In the genomic region with DNA sequence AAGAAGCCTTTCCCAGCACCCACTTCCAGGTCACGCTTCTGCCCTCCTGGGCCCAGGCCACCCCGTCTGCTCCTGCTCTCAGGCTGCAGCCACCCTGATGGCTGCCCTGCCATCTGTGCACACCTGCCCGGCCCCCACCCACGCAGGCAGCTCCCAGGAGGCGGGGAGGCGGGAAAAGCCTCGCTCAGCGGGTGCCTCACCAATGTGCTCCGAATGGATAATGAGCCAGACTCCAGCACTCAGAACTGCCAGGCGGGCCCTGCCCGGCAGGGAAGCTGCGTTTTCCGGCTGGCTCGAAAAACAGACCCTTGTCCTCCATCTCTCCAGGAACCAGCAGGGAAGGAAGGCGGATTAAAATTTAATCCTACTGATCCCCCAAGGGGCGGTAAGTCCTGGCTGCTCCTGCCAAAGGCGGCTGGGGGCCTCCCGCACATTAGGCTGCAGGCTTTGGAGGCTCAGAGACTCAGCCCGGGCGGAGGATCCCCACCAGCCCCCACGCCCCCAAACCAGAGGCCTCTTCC, we compare ENCODE assay signal across 8 cellular contexts.
DNase-seq lines count a peak whose midpoint lies in the region; ATAC-seq, FAIRE-seq and TF ChIP-seq lines count a peak whose summit lies in the region.

No MANE protein-coding gene starts in this region.

- H3K9ac ChIP-seq in H1 (replicated peaks in 1 of 4; ENCODE audit: extremely low read depth in 1 of 4, low read depth in 3 of 4, low read length in 3 of 4), result no peak overlapping the region

- H3K79me2 ChIP-seq in H1 (ENCODE audit: control insufficient read depth in 1 of 2, insufficient read depth in 2 of 2, low read length in 2 of 2), result peaks cover 3 to 18% of the 10 kb centered on the region in 2 experiments; a peak in 3 of 4 replicates

- H3K18ac ChIP-seq in H1 (ENCODE audit: extremely low read depth, low read length), result no peak overlapping the region

- POLR2A ChIA-PET in H1 (lab: Charles Lee; ENCODE audit: partially characterized antibody), result interaction anchor here (2.0 kb wide), 1 partner anchor 9 kb away, joined by 5 read pairs; no protein-coding TSS in a partner anchor

- H3K27ac ChIP-seq in H1 (ENCODE audit: low read depth, low read length), result no peak overlapping the region

- 79% methylated on average over 21 of the region's 21 CpGs; no CpG with 5 or more reads in 1 of the 2 experiments for whole genome bisulfite sequencing in H1 (ENCODE audit: extremely low coverage in 1 of 2, insufficient coverage in 1 of 2, insufficient read length in 1 of 2, insufficient replicate concordance in 2 of 2, low coverage in 1 of 2, low lambda C conversion rate in 2 of 2, missing lambda C conversion rate in 1 of 2), 2 experiments

- no peaks in the 10 kb centered on the region; a peak in 1 of 4 replicates for H3K9me3 ChIP-seq in H1 (ENCODE audit: insufficient read depth in 2 of 2, low read depth in 1 of 2, low read length in 1 of 2)

- H2AFZ ChIP-seq in H1 (ENCODE audit: low read length), result no peak overlapping the region

- no peak overlapping the region for H2BK15ac ChIP-seq in H1 (ENCODE audit: low read length)

- H3K14ac ChIP-seq in H1 (ENCODE audit: insufficient read length), result no peak overlapping the region

- no peaks in the 10 kb centered on the region for H3K27me3 ChIP-seq in H1 (replicated peaks in 1 of 4; ENCODE audit: control insufficient read depth in 3 of 4, extremely low read depth in 1 of 4, insufficient read depth in 3 of 4, low read length in 3 of 4)

- no peak for TF ChIP-seq CTCF in H1 (IDR thresholded peaks at IDR 0.05; ENCODE audit: control extremely low read depth in 1 of 3, insufficient read depth in 1 of 3, low read depth in 1 of 3, low read length in 3 of 3)

- CTCF ChIA-PET in H1 (lab: Charles Lee; ENCODE audit: partially characterized antibody), result no interaction called here

- H3K4me1 Mint-ChIP-seq in IgD-negative memory B cell, result peaks cover 24 to 30% (median 27%) of the 10 kb centered on the region in 3 donors
- H3K4me1 Mint-ChIP-seq in activated T-cell treated with anti-CD3 and anti-CD28 coated beads, Interleukin-2, amount 50 U/mL, for 4 hours (ENCODE audit: low read depth), result peaks cover 47% of the 10 kb centered on the region

- H4K91ac ChIP-seq in H1 (replicated peaks; ENCODE audit: insufficient read length, low read length), result no peak overlapping the region

- H3K23me2 ChIP-seq in H1 (ENCODE audit: low read depth, low read length), result peaks cover 7% of the 10 kb centered on the region; the same call in 1 of the 2 replicates

- no peak for TF ChIP-seq EP300 in H1 (IDR thresholded peaks at IDR 0.05; ENCODE audit: borderline replicate concordance in 1 of 2, low read depth in 2 of 2, low read length in 2 of 2)

- no peak overlapping the region for H3K4ac ChIP-seq in H1 (replicated peaks; ENCODE audit: insufficient read length, low read depth, low read length)

- H3K4me1 ChIP-seq in H1 (replicated peaks in 1 of 4; ENCODE audit: control insufficient read depth in 3 of 4, insufficient read depth in 4 of 4, low read length in 3 of 4), result peaks cover 0 to 5% (median 0%) of the 10 kb centered on the region in 4 experiments; a peak in 1 of 7 replicates

- H3K36me3 Mint-ChIP-seq in IgD-negative memory B cell, result peaks cover 13% of the 10 kb centered on the region
- H3K36me3 Mint-ChIP-seq in activated T-cell treated with anti-CD3 and anti-CD28 coated beads, Interleukin-2, amount 50 U/mL, for 4 hours (ENCODE audit: insufficient read depth), result peaks cover 28% of the 10 kb centered on the region

- H2BK12ac ChIP-seq in H1 (ENCODE audit: low read depth, low read length), result no peak overlapping the region

- intact Hi-C loops in posterior cingulate gyrus (cut with DNase I), result no loop called here

- TF ChIP-seq POLR2A in H1 (IDR thresholded peaks at IDR 0.05; ENCODE audit: control extremely low read depth in 1 of 2, low read depth in 2 of 2, low read length in 2 of 2), result no peak

- no peak overlapping the region; the same call in 1 of the 2 replicates for H2BK5ac ChIP-seq in H1 (ENCODE audit: low read depth, low read length)

- H4K8ac ChIP-seq in H1 (ENCODE audit: extremely low read depth, insufficient read depth, low read length), result no peak overlapping the region; the same call in none of the 2 replicates

- no peak overlapping the region for H4K5ac ChIP-seq in H1 (ENCODE audit: insufficient read length, low read depth, low read length)

- no peak for ATAC-seq in activated T-cell treated with anti-CD3 and anti-CD28 coated beads, Interleukin-2, amount 50 U/mL, for 4 hours

- no peak for TF ChIP-seq RAD21 in H1 (IDR thresholded peaks at IDR 0.05 in 1 of 2, conservative IDR thresholded peaks at IDR 0.05 in 1 of 2; ENCODE audit: low read depth in 2 of 2, low read length in 2 of 2)

- H2BK20ac ChIP-seq in H1 (ENCODE audit: low read length), result no peak overlapping the region

- H3K79me1 ChIP-seq in H1 (ENCODE audit: low read depth, low read length), result peaks cover 13% of the 10 kb centered on the region

- H2BK120ac ChIP-seq in H1 (replicated peaks; ENCODE audit: low read depth, low read length), result no peak overlapping the region

- no peaks in the 10 kb centered on the region for H3K27me3 Mint-ChIP-seq in IgD-negative memory B cell
- H3K27me3 Mint-ChIP-seq in activated T-cell treated with anti-CD3 and anti-CD28 coated beads, Interleukin-2, amount 50 U/mL, for 4 hours (ENCODE audit: low read depth), result no peaks in the 10 kb centered on the region

- H3K4me3 ChIP-seq in H1 (ENCODE audit: extremely low read depth in 1 of 4, insufficient read depth in 2 of 4, low read depth in 3 of 4, low read length in 4 of 4), result no peak overlapping the region

- no peak overlapping the region for H2AK5ac ChIP-seq in H1 (ENCODE audit: low read depth, low read length)

- peaks cover 14 to 16% of the 10 kb centered on the region in 2 experiments for H4K20me1 ChIP-seq in H1 (replicated peaks in 1 of 2; ENCODE audit: control insufficient read depth in 1 of 2, insufficient read depth in 2 of 2, low read length in 2 of 2)

- H3K27ac Mint-ChIP-seq in IgD-negative memory B cell, result peak overlapping the region in 2 of 3 donors; percentile 17 to 98

- peak overlapping the region in 1 of 4 donors; percentile 45 for H3K4me3 Mint-ChIP-seq in IgD-negative memory B cell
- H3K4me3 Mint-ChIP-seq in activated T-cell treated with anti-CD3 and anti-CD28 coated beads, Interleukin-2, amount 50 U/mL, for 4 hours, result no peak overlapping the region

- no peak overlapping the region for H3K56ac ChIP-seq in H1 (replicated peaks; ENCODE audit: insufficient read length, low read depth, low read length)

- no peak overlapping the region for H3K4me2 ChIP-seq in H1 (ENCODE audit: insufficient read depth in 1 of 2, low read depth in 2 of 2, low read length in 2 of 2)

- no peak overlapping the region for H3K23ac ChIP-seq in H1 (ENCODE audit: insufficient read length)

- no peaks in the 10 kb centered on the region for H3K9me3 Mint-ChIP-seq in IgD-negative memory B cell
- no peaks in the 10 kb centered on the region for H3K9me3 Mint-ChIP-seq in activated T-cell treated with anti-CD3 and anti-CD28 coated beads, Interleukin-2, amount 50 U/mL, for 4 hours

- no peak for FAIRE-seq in H1 (lab: Jason Lieb, UNC)

- peak; percentile 88 for DNase-seq in NCI-H510A (lab: John Stamatoyannopoulos, UW)
- DNase-seq in H1 (ENCODE audit: low read depth in 1 of 2, low spot score in 2 of 2), result no peak
- DNase-seq in posterior cingulate gyrus, result peak in 8 of 10 donors; percentile 55 to 95 (median 66)
- no peak for DNase-seq in stimulated activated naive CD4-positive, alpha-beta T cell treated with Interleukin-2 at 50 U/mL for 16 hours (lab: John Stamatoyannopoulos, UW)
- DNase-seq in T-helper 1 cell, result no peak
- no peak for DNase-seq in activated T-cell treated with anti-CD3 and anti-CD28 coated beads, Interleukin-2, amount 50 U/mL, for 4 hours
- DNase-seq in activated naive CD4-positive, alpha-beta T cell treated with Interleukin-2 at 50 U/mL for 16 hours, result no peak

- H3K36me3 ChIP-seq in H1 (ENCODE audit: control insufficient read depth in 2 of 4, insufficient read depth in 4 of 4, low read length in 3 of 4), result peaks cover 12 to 48% (median 34%) of the 10 kb centered on the region in 4 experiments; a peak in 7 of 8 replicates

TF ChIP-seq in H1, 55 proteins besides CTCF, POLR2A, EP300 and RAD21:
- TF ChIP-seq JUN (IDR thresholded peaks at IDR 0.05; ENCODE audit: low read depth, low read length) (no peak), E2F6 (IDR thresholded peaks at IDR 0.05) (peak; percentile 56; the same call in 1 of the 2 replicates)

Comparison
In these comparisons a context has a peak if more than half of its experiments do, and no peak if none do; other contexts are left out.
1. DNase-seq: peak in NCI-H510A (single experiment) and posterior cingulate gyrus (8 of 10); none in H1 (0 of 2), stimulated activated naive CD4-positive, alpha-beta T cell treated with Interleukin-2 at 50 U/mL for 16 hours (single experiment), T-helper 1 cell (0 of 5), activated T-cell treated with anti-CD3 and anti-CD28 coated beads, Interleukin-2, amount 50 U/mL, for 4 hours (single experiment) and activated naive CD4-positive, alpha-beta T cell treated with Interleukin-2 at 50 U/mL for 16 hours (single experiment).